30 cellular contexts compared by ENCODE assay signal in the genomic region with DNA sequence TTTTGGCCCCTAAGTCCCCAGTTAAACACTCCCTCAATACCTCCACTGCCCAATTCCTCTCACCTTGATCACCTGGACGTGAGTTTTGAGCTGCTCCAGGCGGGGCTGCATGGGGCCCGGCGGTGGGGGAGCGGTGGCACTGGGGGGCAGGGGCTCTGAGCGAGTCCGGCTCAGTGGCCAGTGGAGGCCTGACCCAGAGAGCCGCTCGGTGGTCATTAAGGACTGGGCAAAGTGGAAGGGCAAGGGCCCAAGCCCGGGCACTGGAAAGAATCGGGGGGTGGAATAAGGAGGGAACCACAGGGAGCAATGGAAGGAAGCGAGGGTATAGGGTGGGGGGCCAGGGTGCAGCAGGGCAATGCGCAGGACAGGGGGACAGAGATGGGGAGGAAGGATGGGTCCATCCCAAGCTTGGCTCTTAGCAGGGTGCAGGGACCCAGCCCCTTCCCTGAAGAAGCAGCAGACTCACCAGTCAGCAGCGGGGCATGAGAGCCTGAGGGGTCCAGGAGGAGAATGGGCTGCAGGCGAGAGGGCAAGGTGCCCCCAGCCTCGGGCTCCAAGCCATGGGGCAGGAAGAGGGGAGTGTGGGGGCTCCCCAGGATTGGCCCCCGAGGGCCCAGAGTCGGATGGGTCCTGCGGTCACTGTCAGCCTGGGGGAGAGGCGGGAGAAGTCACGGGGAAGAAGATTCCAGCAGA.
"Had no signal": no experiment of that assay in that cellular context is flagged by ENCODE, and none has a peak within 500 bp of the region (broad histone marks: within the 10 kb centered on the region; RNA-seq: fewer than 3 reads in every experiment).

No MANE protein-coding gene starts in this region.

- H3K4me1 Mint-ChIP-seq: mesothelial cell of epicardium had no signal

- H3K9me3 Mint-ChIP-seq: activated CD4-positive, alpha-beta memory T cell treated with anti-CD3 and anti-CD28 coated beads, Interleukin-2, amount 10 ng/mL, durations not matched to agents 7 days and 5 days; activated naive CD8-positive, alpha-beta T cell treated with anti-CD3 and anti-CD28 coated beads, Interleukin-2, amount 10 ng/mL, durations not matched to agents 7 days and 5 days; dendritic cell treated with granulocyte-macrophage colony-stimulating factor and Interleukin-4, amounts not matched to agents 40 ng/mL and 50 ng/mL, for 4 days; endodermal cell; mesothelial cell of epicardium; naive B cell had no signal

- H3K4me3 Mint-ChIP-seq: activated CD4-positive, alpha-beta memory T cell treated with anti-CD3 and anti-CD28 coated beads, Interleukin-2, amount 10 ng/mL, durations not matched to agents 7 days and 5 days; activated naive CD8-positive, alpha-beta T cell treated with anti-CD3 and anti-CD28 coated beads, Interleukin-2, amount 10 ng/mL, durations not matched to agents 7 days and 5 days; dendritic cell treated with granulocyte-macrophage colony-stimulating factor and Interleukin-4, amounts not matched to agents 40 ng/mL and 50 ng/mL, for 4 days; endodermal cell; mesothelial cell of epicardium; naive B cell had no signal

- H3K27ac Mint-ChIP-seq: dendritic cell treated with granulocyte-macrophage colony-stimulating factor and Interleukin-4, amounts not matched to agents 40 ng/mL and 50 ng/mL, for 4 days; endodermal cell; mesothelial cell of epicardium had no signal

- FAIRE-seq: pancreas, small intestine, urothelium cell line had no signal

- H3K27ac ChIP-seq: esophagus squamous epithelium, pancreas, prostate gland, sigmoid colon, suprapubic skin had no signal

- H3K4me3 ChIP-seq: esophagus squamous epithelium, pancreas, prostate gland, sigmoid colon, suprapubic skin, tibial artery had no signal

- H3K9me3 ChIP-seq: esophagus squamous epithelium, pancreas, prostate gland, sigmoid colon, suprapubic skin, tibial artery had no signal

- H3K27me3 Mint-ChIP-seq: activated CD4-positive, alpha-beta memory T cell treated with anti-CD3 and anti-CD28 coated beads, Interleukin-2, amount 10 ng/mL, durations not matched to agents 7 days and 5 days; activated naive CD8-positive, alpha-beta T cell treated with anti-CD3 and anti-CD28 coated beads, Interleukin-2, amount 10 ng/mL, durations not matched to agents 7 days and 5 days; dendritic cell treated with granulocyte-macrophage colony-stimulating factor and Interleukin-4, amounts not matched to agents 40 ng/mL and 50 ng/mL, for 4 days; naive B cell had no signal

- H3K4me1 ChIP-seq: pancreas, prostate gland had no signal

- ATAC-seq: left colon, pancreas had no signal

- DNase-seq: activated CD4-positive, alpha-beta memory T cell treated with anti-CD3 and anti-CD28 coated beads, Interleukin-2, amount 10 ng/mL, durations not matched to agents 7 days and 5 days; activated CD4-positive, alpha-beta T cell treated with anti-CD3 and anti-CD28 coated beads for 4 hours; activated CD4-positive, CD25-positive, alpha-beta regulatory T cell; activated CD8-positive, alpha-beta memory T cell treated with anti-CD3 and anti-CD28 coated beads, Interleukin-2, amount 50 U/mL, for 48 hours; activated naive CD4-positive, alpha-beta T cell; activated naive CD8-positive, alpha-beta T cell treated with anti-CD3 and anti-CD28 coated beads, Interleukin-2, amount 10 ng/mL, durations not matched to agents 7 days and 5 days; activated T-cell treated with anti-CD3 and anti-CD28 coated beads, Interleukin-2, amount 50 U/mL, for 48 hours; amniotic stem cell; central memory CD4-positive, alpha-beta T cell; endodermal cell; esophagus squamous epithelium; foreskin melanocyte; islet precursor cell; left colon; mammary epithelial cell; naive B cell; nucleus accumbens; retina; sigmoid colon; small intestine; stimulated activated CD4-positive, alpha-beta T cell treated with anti-CD3 and anti-CD28 coated beads, Interleukin-4, amount 100 ng/mL, for 24 hours; stimulated activated naive CD4-positive, alpha-beta T cell; T-helper 1 cell; tibial artery had no signal
